ENCODE assay signal across 22 cellular contexts in the genomic region with DNA sequence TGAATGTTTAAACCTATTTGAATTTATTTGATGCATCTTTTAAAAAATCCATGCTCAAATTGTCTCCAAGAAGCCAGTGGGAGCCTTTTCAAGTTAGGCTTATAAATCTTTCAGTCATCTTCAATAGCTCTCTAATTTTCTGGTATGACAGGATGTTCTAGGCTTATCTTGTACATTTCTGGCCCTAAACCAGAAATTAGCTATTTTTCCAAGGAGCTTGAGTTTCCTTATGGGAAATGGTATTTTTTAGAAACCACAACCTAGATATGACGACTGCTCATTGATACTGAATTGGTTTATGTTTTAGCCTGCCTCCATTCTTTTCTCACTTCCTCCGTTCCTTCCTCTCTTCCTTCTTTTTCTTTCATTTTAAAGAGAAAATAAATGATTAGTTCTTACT.
"Had no signal": no experiment of that assay in that cellular context is flagged by ENCODE, and none has a peak within 500 bp of the region (broad histone marks: within the 10 kb centered on the region; RNA-seq: fewer than 3 reads in every experiment).

No MANE protein-coding gene starts in this region.

- H3K4me2 ChIP-seq: hepatocyte, neural progenitor cell had no signal

- DNase-seq: colonic mucosa; effector memory CD8-positive, alpha-beta T cell; foreskin keratinocyte; heart left ventricle; left cardiac atrium; left lung; mesendoderm; midbrain; naive thymus-derived CD4-positive, alpha-beta T cell; right lobe of liver; small intestine; stimulated activated CD4-positive, alpha-beta T cell treated with anti-CD3 and anti-CD28 coated beads, Interleukin-15, amount 100 ng/mL, for 24 hours; stimulated activated CD4-positive, alpha-beta T cell treated with anti-CD3 and anti-CD28 coated beads, Interleukin-4, amount 100 ng/mL, for 1 hour; stimulated activated CD8-positive, alpha-beta memory T cell treated with anti-CD3 and anti-CD28 coated beads, Interleukin-4, amount 100 ng/mL, for 48 hours; stimulated activated naive CD4-positive, alpha-beta T cell treated with Interleukin-2 at 50 U/mL for 16 hours; stomach; thyroid gland; trophoblast cell had no signal

- H3K4me1 ChIP-seq: colonic mucosa, gastroesophageal sphincter, neural progenitor cell, parathyroid adenoma, right lobe of liver, thyroid gland had no signal

- H3K4me3 ChIP-seq: colonic mucosa, gastroesophageal sphincter, heart left ventricle, hepatocyte, left lung, neural progenitor cell, right lobe of liver, stomach, thyroid gland had no signal

- H3K9ac ChIP-seq: neural progenitor cell, parathyroid adenoma had no signal

- H3K36me3 ChIP-seq: colonic mucosa, gastroesophageal sphincter, heart left ventricle, left lung, neural progenitor cell, right lobe of liver, stomach, thyroid gland had no signal

- H3K27ac ChIP-seq: colonic mucosa, foreskin keratinocyte, gastroesophageal sphincter, heart left ventricle, hepatocyte, left lung, neural progenitor cell, parathyroid adenoma, right lobe of liver, stomach, thyroid gland had no signal

- ATAC-seq: effector memory CD8-positive, alpha-beta T cell; foreskin keratinocyte; gastroesophageal sphincter; heart left ventricle; left cardiac atrium; left lung; naive thymus-derived CD4-positive, alpha-beta T cell; right lobe of liver had no signal

- H3K79me2 ChIP-seq: hepatocyte, parathyroid adenoma had no signal

- H3K27me3 ChIP-seq: colonic mucosa, foreskin keratinocyte, gastroesophageal sphincter, heart left ventricle, hepatocyte, left lung, neural progenitor cell, right lobe of liver, stomach, thyroid gland had no signal

- H2AFZ ChIP-seq: hepatocyte, neural progenitor cell, parathyroid adenoma had no signal

- H3K9me3 ChIP-seq: colonic mucosa, gastroesophageal sphincter, left lung, right lobe of liver, thyroid gland had no signal
